ENCODE assay signal across 23 cellular contexts in genomic region chr2:156708051-156708450, GRCh38.
"Had no signal": no experiment of that assay in that cellular context is flagged by ENCODE, and none has a peak within 500 bp of the region (broad histone marks: within the 10 kb centered on the region; RNA-seq: fewer than 3 reads in every experiment).

No MANE protein-coding gene starts in this region.

- FAIRE-seq: islet of Langerhans had no signal

- H3K27me3 ChIP-seq: gastrocnemius medialis, neutrophil, right lobe of liver, stomach, suprapubic skin, tibial nerve, uterus had no signal

- H3K79me2 ChIP-seq: parathyroid adenoma had no signal

- H3K27ac ChIP-seq: gastrocnemius medialis, neutrophil, parathyroid adenoma, right lobe of liver, skin epidermis, stomach, suprapubic skin, tibial nerve, uterus had no signal

- H2AFZ ChIP-seq: parathyroid adenoma had no signal

- H3K9me3 ChIP-seq: gastrocnemius medialis, neutrophil, right lobe of liver, stomach, suprapubic skin, tibial nerve, uterus had no signal

- H3K4me1 ChIP-seq: parathyroid adenoma, right lobe of liver, stomach, uterus had no signal

- H3K36me3 ChIP-seq: gastrocnemius medialis, neutrophil, right lobe of liver, stomach, suprapubic skin, tibial nerve, uterus had no signal

- H3K4me3 ChIP-seq: gastrocnemius medialis, right lobe of liver, skin epidermis, stomach, suprapubic skin, tibial nerve, uterus had no signal

- DNase-seq: activated B cell treated with CpG ODN at 0.5 μM for 24 hours; activated CD4-positive, alpha-beta T cell treated with anti-CD3 and anti-CD28 coated beads for 4 hours; activated CD4-positive, alpha-beta T cell treated with anti-CD3 and anti-CD28 coated beads, Interleukin-2, amount 50 U/mL, for 48 hours; activated CD8-positive, alpha-beta memory T cell treated with anti-CD3 and anti-CD28 coated beads, Interleukin-2, amount 50 U/mL, for 48 hours; activated naive CD4-positive, alpha-beta T cell treated with Interleukin-2 at 50 U/mL for 16 hours; activated naive CD8-positive, alpha-beta T cell treated with anti-CD3 and anti-CD28 coated beads, Interleukin-2, amount 10 ng/mL, durations not matched to agents 7 days and 5 days; activated T-cell treated with anti-CD3 and anti-CD28 coated beads, Interleukin-2, amount 50 U/mL, for 4 hours; amygdala; gastrocnemius medialis; hypothalamus; left ventricle myocardium superior; midbrain; right lobe of liver; stimulated activated CD4-positive, alpha-beta T cell treated with anti-CD3 and anti-CD28 coated beads, Interleukin-1b, Interleukin-23, amount 100 ng/mL, for 48 hours; stomach; T1000; uterus had no signal
